27 cellular contexts compared by ENCODE assay signal in the genomic region with DNA sequence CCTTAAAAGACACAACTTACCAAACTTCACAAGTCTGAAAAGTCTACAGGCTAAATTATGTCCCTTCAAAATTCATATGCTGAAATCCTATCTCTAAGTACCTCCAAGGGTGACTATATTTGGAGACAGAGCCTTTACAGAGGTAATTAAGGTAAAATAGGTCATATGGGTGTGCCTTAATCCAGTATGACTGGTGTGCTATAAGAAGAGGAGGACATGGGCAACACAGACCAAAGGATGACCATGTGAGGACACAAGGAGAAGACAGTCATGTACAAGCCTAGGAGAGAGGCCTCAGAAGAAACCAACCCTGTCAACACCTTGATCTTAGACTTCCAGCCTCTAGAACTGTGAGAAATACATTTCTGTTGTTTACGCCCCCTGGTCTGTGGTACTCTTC.
"Had no signal": no experiment of that assay in that cellular context is flagged by ENCODE, and none has a peak within 500 bp of the region (broad histone marks: within the 10 kb centered on the region; RNA-seq: fewer than 3 reads in every experiment).

No MANE protein-coding gene starts in this region.

- FAIRE-seq: TTC549 had no signal

- H3K9me3 Mint-ChIP-seq: activated CD4-positive, alpha-beta memory T cell treated with anti-CD3 and anti-CD28 coated beads, Interleukin-2, amount 10 ng/mL, durations not matched to agents 7 days and 5 days; activated CD4-positive, alpha-beta T cell treated with anti-CD3 and anti-CD28 coated beads, Interleukin-2, amount 10 ng/mL, durations not matched to agents 7 days and 5 days; activated naive CD4-positive, alpha-beta T cell treated with anti-CD3 and anti-CD28 coated beads, Interleukin-2, amount 50 U/mL, for 72 hours; T-cell had no signal

- H3K36me3 ChIP-seq: brain microvascular endothelial cell, Peyer's patch had no signal

- H3K4me3 ChIP-seq: cardiac muscle cell, Peyer's patch, SJSA1 had no signal

- H3K36me3 Mint-ChIP-seq: activated naive CD4-positive, alpha-beta T cell treated with anti-CD3 and anti-CD28 coated beads, Interleukin-2, amount 50 U/mL, for 72 hours; T-cell had no signal

- H3K4me1 ChIP-seq: Peyer's patch had no signal

- DNase-seq: activated CD4-positive, alpha-beta memory T cell treated with anti-CD3 and anti-CD28 coated beads, Interleukin-2, amount 10 ng/mL, durations not matched to agents 7 days and 5 days; activated CD4-positive, alpha-beta T cell treated with anti-CD3 and anti-CD28 coated beads, Interleukin-2, amount 10 ng/mL, durations not matched to agents 7 days and 5 days; activated CD4-positive, CD25-positive, alpha-beta regulatory T cell; activated CD8-positive, alpha-beta memory T cell treated with anti-CD3 and anti-CD28 coated beads, Interleukin-2, amount 50 U/mL, for 4 hours; activated T-cell treated with anti-CD3 and anti-CD28 coated beads, Interleukin-2, amount 50 U/mL, for 1 hour; amygdala; brain microvascular endothelial cell; KG1; NCI-H1092 treated with DMSO at 0.1 percent for 48 hours; NCI-H1417 treated with DMSO at 0.1 percent for 48 hours; NCI-H1694; NCI-H2029; NCI-H2107; NCI-H2171 treated with DMSO at 0.1 percent for 48 hours; NCI-H526 treated with DMSO at 0.1 percent for 48 hours; NK-92 treated with Interleukin-12 subunit alpha and Interleukin-12 subunit beta, amount 100 ng/mL, for 24 hours; Peyer's patch; SHP77; T-cell; T-helper 2 cell; T1000 had no signal

- H3K4me1 Mint-ChIP-seq: activated CD4-positive, alpha-beta memory T cell treated with anti-CD3 and anti-CD28 coated beads, Interleukin-2, amount 10 ng/mL, durations not matched to agents 7 days and 5 days; T-cell had no signal

- H3K27ac ChIP-seq: brain microvascular endothelial cell, cardiac muscle cell, Peyer's patch, RWPE1, SJSA1, VCaP had no signal

- ATAC-seq: activated naive CD4-positive, alpha-beta T cell treated with anti-CD3 and anti-CD28 coated beads, Interleukin-2, amount 50 U/mL, for 72 hours; T-cell had no signal

- H3K4me3 Mint-ChIP-seq: activated CD4-positive, alpha-beta memory T cell treated with anti-CD3 and anti-CD28 coated beads, Interleukin-2, amount 10 ng/mL, durations not matched to agents 7 days and 5 days; activated CD4-positive, alpha-beta T cell treated with anti-CD3 and anti-CD28 coated beads, Interleukin-2, amount 10 ng/mL, durations not matched to agents 7 days and 5 days; T-cell had no signal

- H3K27me3 ChIP-seq: brain microvascular endothelial cell, cardiac muscle cell, Peyer's patch, SJSA1 had no signal

- H3K9me3 ChIP-seq: Peyer's patch, SJSA1 had no signal

- H3K27ac Mint-ChIP-seq: activated CD4-positive, alpha-beta memory T cell treated with anti-CD3 and anti-CD28 coated beads, Interleukin-2, amount 10 ng/mL, durations not matched to agents 7 days and 5 days; activated CD4-positive, alpha-beta T cell treated with anti-CD3 and anti-CD28 coated beads, Interleukin-2, amount 10 ng/mL, durations not matched to agents 7 days and 5 days; activated naive CD4-positive, alpha-beta T cell treated with anti-CD3 and anti-CD28 coated beads, Interleukin-2, amount 50 U/mL, for 72 hours; T-cell had no signal

- H3K27me3 Mint-ChIP-seq: activated CD4-positive, alpha-beta T cell treated with anti-CD3 and anti-CD28 coated beads, Interleukin-2, amount 10 ng/mL, durations not matched to agents 7 days and 5 days; T-cell had no signal
